In genomic region chr2:215436705-215437570, GRCh38 we compare ENCODE assay signal across 8 cellular contexts. TPM values are rescaled to one million over a fixed set of nuclear protein-coding genes. Genes with fewer than 3 reads are reported as not detected.
DNase-seq lines count a peak whose midpoint lies in the region; ATAC-seq and TF ChIP-seq lines count a peak whose summit lies in the region.

No MANE protein-coding gene starts in this region.

- peaks cover 22% of the 10 kb centered on the region for H3K4me1 Mint-ChIP-seq in activated CD4-positive, alpha-beta T cell treated with anti-CD3 and anti-CD28 coated beads, Interleukin-2, amount 10 ng/mL, durations not matched to agents 7 days and 5 days
- peaks cover 9% of the 10 kb centered on the region for H3K4me1 Mint-ChIP-seq in memory B cell

- no peak for TF ChIP-seq POLR2A in uterus (IDR thresholded peaks at IDR 0.05)

- H3K27ac Mint-ChIP-seq in activated CD4-positive, alpha-beta T cell treated with anti-CD3 and anti-CD28 coated beads, Interleukin-2, amount 10 ng/mL, durations not matched to agents 7 days and 5 days: no peak overlapping the region
- H3K27ac Mint-ChIP-seq in memory B cell: no peak overlapping the region

- H3K27me3 Mint-ChIP-seq in activated CD4-positive, alpha-beta T cell treated with anti-CD3 and anti-CD28 coated beads, Interleukin-2, amount 10 ng/mL, durations not matched to agents 7 days and 5 days: peaks cover 77% of the 10 kb centered on the region
- peaks cover 22% of the 10 kb centered on the region for H3K27me3 Mint-ChIP-seq in memory B cell

- peak overlapping the region; percentile 67 for H3K4me3 ChIP-seq in MG63
- H3K4me3 ChIP-seq in choroid plexus epithelial cell (ENCODE audit: low read depth, low read length): peak overlapping the region; percentile 62
- H3K4me3 ChIP-seq in uterus: peak overlapping the region; percentile 52 to 71

- peaks cover 16% of the 10 kb centered on the region for H3K36me3 ChIP-seq in MG63
- no peaks in the 10 kb centered on the region for H3K36me3 ChIP-seq in uterus

- DNase-seq in activated CD4-positive, alpha-beta T cell treated with anti-CD3 and anti-CD28 coated beads, Interleukin-2, amount 10 ng/mL, durations not matched to agents 7 days and 5 days: no peak
- DNase-seq in activated CD4-positive, alpha-beta T cell treated with anti-CD3 and anti-CD28 coated beads for 48 hours: no peak
- DNase-seq in MG63: no peak
- DNase-seq in choroid plexus epithelial cell (ENCODE audit: low read depth): peak; percentile 69
- no peak for DNase-seq in memory B cell (ENCODE audit: low spot score in 2 of 2)
- DNase-seq in uterus: no peak
- no peak for DNase-seq in stimulated activated CD4-positive, alpha-beta T cell treated with anti-CD3 and anti-CD28 coated beads, Interleukin-15, amount 100 ng/mL, for 24 hours

- ATAC-seq in memory B cell (ENCODE audit: low read depth): no peak
- no peak for ATAC-seq in activated CD4-positive, CD25-positive, alpha-beta regulatory T cell treated with anti-CD3 and anti-CD28 coated beads, Interleukin-2, amount 50 U/mL, for 24 hours

- H3K36me3 Mint-ChIP-seq in activated CD4-positive, alpha-beta T cell treated with anti-CD3 and anti-CD28 coated beads, Interleukin-2, amount 10 ng/mL, durations not matched to agents 7 days and 5 days (ENCODE audit: low read depth): no peaks in the 10 kb centered on the region
- no peaks in the 10 kb centered on the region for H3K36me3 Mint-ChIP-seq in memory B cell

- intact Hi-C loops in uterus (cut with DNase I; ENCODE audit: low total_unique reads): no loop called here

- no peaks in the 10 kb centered on the region for H3K9me3 Mint-ChIP-seq in activated CD4-positive, alpha-beta T cell treated with anti-CD3 and anti-CD28 coated beads, Interleukin-2, amount 10 ng/mL, durations not matched to agents 7 days and 5 days
- H3K9me3 Mint-ChIP-seq in memory B cell: no peaks in the 10 kb centered on the region

- no peaks in the 10 kb centered on the region for H3K4me1 ChIP-seq in uterus

- H3K4me3 Mint-ChIP-seq in activated CD4-positive, alpha-beta T cell treated with anti-CD3 and anti-CD28 coated beads, Interleukin-2, amount 10 ng/mL, durations not matched to agents 7 days and 5 days: peak overlapping the region; percentile 74
- H3K4me3 Mint-ChIP-seq in memory B cell: peak overlapping the region; percentile 77

- TF ChIP-seq CTCF in choroid plexus epithelial cell (conservative IDR thresholded peaks at IDR 0.05; ENCODE audit: low read depth, low read length) (no peak), uterus (IDR thresholded peaks at IDR 0.05) (no peak)

- POLR2A ChIA-PET in activated CD4-positive, alpha-beta T cell treated with anti-CD3 and anti-CD28 coated beads, Interleukin-2, amount 10 ng/mL, durations not matched to agents 7 days and 5 days (lab: Charles Lee): no interaction called here

- CTCF ChIA-PET in activated CD4-positive, alpha-beta T cell treated with anti-CD3 and anti-CD28 coated beads, Interleukin-2, amount 10 ng/mL, durations not matched to agents 7 days and 5 days (lab: Charles Lee): interaction anchor here (0.6 kb wide), 1 partner anchor 476 kb away, joined by 4 read pairs; no protein-coding TSS in a partner anchor

- no peaks in the 10 kb centered on the region for H3K27me3 ChIP-seq in MG63
- H3K27me3 ChIP-seq in uterus: no peaks in the 10 kb centered on the region

- H3K9me3 ChIP-seq in MG63: no peaks in the 10 kb centered on the region
- no peaks in the 10 kb centered on the region for H3K9me3 ChIP-seq in uterus

- H3K27ac ChIP-seq in uterus: peak overlapping the region; percentile 90 to 98

RNA-seq across cellular contexts. Expression of gene FN1, which starts 1.1 kb away (rescaled TPM):
- under 1 TPM; 0.44 to 0.60 TPM for total RNA-seq in activated CD4-positive, alpha-beta T cell treated with anti-CD3 and anti-CD28 coated beads, Interleukin-2, amount 10 ng/mL, durations not matched to agents 7 days and 5 days
- 306 and 453 TPM in 2 replicates for total RNA-seq in MG63 (2014; rRNA removed; shearing (Covaris generic); ENCODE audit: low replicate concordance)
- total RNA-seq in uterus: 1,000 to 10,000 TPM in 1 of 4 donors, 100 to 1,000 TPM in 3; 218 to 1,074 (median 261) TPM

Comparison
In these comparisons a context has a peak if more than half of its experiments do, and no peak if none do; other contexts are left out.
1. RNA of gene FN1, which starts 1.1 kb away (total RNA-seq): 306 to 453 TPM in MG63 and 218 to 1,074 TPM in uterus; 0.44 to 0.60 TPM in activated CD4-positive, alpha-beta T cell treated with anti-CD3 and anti-CD28 coated beads, Interleukin-2, amount 10 ng/mL, durations not matched to agents 7 days and 5 days; every median in the first group is over 100 times any median in the second.
2. Peak in every context shown above with its lines, with median percentiles within 50 percentile points of each other: H3K4me3 ChIP-seq.